9 cellular contexts compared by ENCODE assay signal in genomic region chr9:94156549-94157407, GRCh38.
DNase-seq lines count a peak whose midpoint lies in the region; ATAC-seq and TF ChIP-seq lines count a peak whose summit lies in the region.
"Had no signal": no experiment of that assay in that cellular context is flagged by ENCODE, and none has a peak within 500 bp of the region (broad histone marks: within the 10 kb centered on the region; RNA-seq: fewer than 3 reads in every experiment).

No MANE protein-coding gene starts in this region.

- DNase-seq in AG08395 (ENCODE audit: low spot score) (peak; percentile 46), NCI-H1092 treated with DMSO at 0.1 percent for 48 hours (lab: John Stamatoyannopoulos, UW) (peak; percentile 46), cardiac fibroblast (ENCODE audit: low read depth in 2 of 2) (peak; percentile 94), lung (ENCODE audit: low spot score) (peak; percentile 78), posterior vena cava (ENCODE audit: low spot score) (no peak), GM10248 (ENCODE audit: extremely low spot score) (no peak), cerebellar cortex (ENCODE audit: low spot score) (no peak), NOMO-1 (lab: John Stamatoyannopoulos, UW; ENCODE audit: unreplicated experiment in 2 of 2) (no peak)

- H3K27ac ChIP-seq in lung (ENCODE audit: low read depth in 1 of 2, low read length in 1 of 2): peak overlapping the region in 1 of 2 donors; percentile 40

- POLR2A ChIA-PET in GM10248 (lab: Yijun Ruan, JAX): interaction anchor here (0.6 to 1.0 kb wide), 2 partner anchors 9 to 12 kb away, joined by 3 to 5 read pairs; no protein-coding TSS in a partner anchor

- CTCF ChIA-PET in GM10248 (lab: Yijun Ruan, JAX): interaction anchor here (1.4 kb wide), 1 partner anchor 57 kb away, joined by 4 read pairs; no protein-coding TSS in a partner anchor

- intact Hi-C loops in posterior vena cava (cut with DNase I): no loop called here

- 47 to 57% methylated on average over 18 of the region's 18 CpGs for WGBS in lung, 2 donors

- peaks cover 0 to 2% of the 10 kb centered on the region in 2 donors for H3K9me3 ChIP-seq in lung (ENCODE audit: control insufficient read depth in 2 of 2, insufficient read depth in 1 of 2, low read length in 1 of 2)

- H3K36me3 ChIP-seq in lung (ENCODE audit: control insufficient read depth in 2 of 2, insufficient read depth in 2 of 2, low read length in 2 of 2): no peaks in the 10 kb centered on the region

- no peak for TF ChIP-seq CTCF in cardiac fibroblast (IDR thresholded peaks at IDR 0.05; ENCODE audit: low read depth, low read length)
- TF ChIP-seq CTCF in lung (IDR thresholded peaks at IDR 0.05; ENCODE audit: control extremely low read depth, extremely low read depth): no peak
- no peak for TF ChIP-seq CTCF in GM10248 (IDR thresholded peaks at IDR 0.05; ENCODE audit: control extremely low read depth, extremely low read depth, low read depth, missing control alignments)

- H3K4me3 ChIP-seq in cardiac fibroblast (replicated peaks in 1 of 2; ENCODE audit: low read depth in 2 of 2, low read length in 2 of 2) (no peak overlapping the region), lung (no peak overlapping the region)
- H3K4me3 ChIP-seq: skin epidermis had no signal

- H3K4me1 ChIP-seq in lung (ENCODE audit: control insufficient read depth in 2 of 2, insufficient read depth in 2 of 2, low read length in 2 of 2): peaks cover 4 to 9% of the 10 kb centered on the region in 2 donors

- H3K27me3 ChIP-seq in lung (ENCODE audit: control insufficient read depth, insufficient read depth): no peaks in the 10 kb centered on the region

- ATAC-seq in lung (ENCODE audit: insufficient read depth, low FRiP score): peak; percentile 42

Comparison
In these comparisons a context has a peak if more than half of its experiments do, and no peak if none do; other contexts are left out.
1. DNase-seq: peak in AG08395 (single experiment), NCI-H1092 treated with DMSO at 0.1 percent for 48 hours (single experiment), cardiac fibroblast (2 of 2) and lung (single experiment); none in posterior vena cava (single experiment), GM10248 (single experiment), cerebellar cortex (single experiment) and NOMO-1 (0 of 2).